In the genomic region with DNA sequence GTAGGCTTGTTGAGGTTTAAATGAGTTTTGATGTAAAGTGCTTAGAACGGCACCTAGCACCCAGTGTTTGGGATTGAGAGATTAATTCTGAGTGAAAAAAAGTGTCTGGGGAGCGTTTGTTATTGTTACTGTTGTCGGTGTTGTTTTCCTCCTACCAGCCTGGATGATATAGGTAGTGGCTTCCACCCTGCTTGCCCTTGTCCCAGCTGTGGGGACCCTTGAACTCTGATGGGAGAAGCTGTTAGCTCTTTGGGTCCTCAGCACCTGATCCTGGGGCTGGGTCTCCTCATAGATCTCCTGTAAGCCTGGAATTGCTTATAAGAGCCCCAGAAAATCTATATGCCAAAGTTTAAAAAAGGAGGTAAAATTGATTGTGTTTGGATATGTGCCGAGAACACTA, we compare ENCODE assay signal across 9 cellular contexts.
A peak's percentile ranks its signal among the peaks of the same experiment; 100 is the strongest.
DNase-seq lines count a peak whose midpoint lies in the region; ATAC-seq and TF ChIP-seq lines count a peak whose summit lies in the region.
"Had no signal": no experiment of that assay in that cellular context is flagged by ENCODE, and none has a peak within 500 bp of the region (broad histone marks: within the 10 kb centered on the region; RNA-seq: fewer than 3 reads in every experiment).

No MANE protein-coding gene starts in this region.

- no peaks in the 10 kb centered on the region for H4K20me1 ChIP-seq in OCI-LY3 (ENCODE audit: insufficient read depth, low read length)

- no peaks in the 10 kb centered on the region for H3K36me3 ChIP-seq in OCI-LY3 (replicated peaks; ENCODE audit: low read depth, low read length)
- H3K36me3 ChIP-seq in effector memory CD4-positive, alpha-beta T cell (ENCODE audit: control insufficient read depth, insufficient read depth, low read length) = no peaks in the 10 kb centered on the region

- peaks cover 81% of the 10 kb centered on the region for H3K4me1 ChIP-seq in OCI-LY3 (ENCODE audit: low read length)
- H3K4me1 ChIP-seq in effector memory CD4-positive, alpha-beta T cell (ENCODE audit: control insufficient read depth, insufficient read depth, low read length, poor library complexity, severe bottlenecking) = peaks cover 79% of the 10 kb centered on the region

- peaks cover 92% of the 10 kb centered on the region for H3K79me2 ChIP-seq in OCI-LY3 (ENCODE audit: low read length)

- peak overlapping the region; percentile 52; the same call in 1 of the 2 replicates for H3K4me3 ChIP-seq in GM08714 (ENCODE audit: low read length)
- H3K4me3 ChIP-seq in OCI-LY3 (ENCODE audit: low read length) = peak overlapping the region; percentile 74
- peak overlapping the region; percentile 79 for H3K4me3 ChIP-seq in effector memory CD4-positive, alpha-beta T cell (ENCODE audit: insufficient read depth, low read depth, low read length, poor library complexity, severe bottlenecking)
- peak overlapping the region in 4 of 7 experiments; percentile 15 to 62 (median 32) for H3K4me3 ChIP-seq in skin epidermis

- H3K27me3 ChIP-seq in OCI-LY3 (ENCODE audit: low read depth, low read length) = no peaks in the 10 kb centered on the region
- no peaks in the 10 kb centered on the region for H3K27me3 ChIP-seq in effector memory CD4-positive, alpha-beta T cell (replicated peaks; ENCODE audit: control insufficient read depth, insufficient read depth, low read length, poor library complexity, severe bottlenecking)

- H2AFZ ChIP-seq in OCI-LY3 (ENCODE audit: low read depth, low read length) = no peak overlapping the region

- peak overlapping the region; percentile 96 for H3K9ac ChIP-seq in OCI-LY3 (ENCODE audit: low read length)

- DNase-seq in effector memory CD4-positive, alpha-beta T cell = no peak
- no peak for DNase-seq in GM10266 (ENCODE audit: extremely low spot score)
- DNase-seq in iPS-NIHi7 (ENCODE audit: extremely low spot score) = no peak
- DNase-seq in NCI-H345 treated with DMSO at 0.1 percent for 48 hours (lab: John Stamatoyannopoulos, UW; ENCODE audit: unreplicated experiment) = no peak
- DNase-seq: NCI-H2107 had no signal

- no peaks in the 10 kb centered on the region for H3K9me3 ChIP-seq in OCI-LY3 (ENCODE audit: insufficient read depth, low read length)
- H3K9me3 ChIP-seq in effector memory CD4-positive, alpha-beta T cell (ENCODE audit: control insufficient read depth, low read length) = no peaks in the 10 kb centered on the region

- peak overlapping the region; percentile 99 for H3K27ac ChIP-seq in OCI-LY3 (ENCODE audit: low read length)
- H3K27ac ChIP-seq in effector memory CD4-positive, alpha-beta T cell (ENCODE audit: insufficient read depth, low read length, poor library complexity, severe bottlenecking) = peak overlapping the region; percentile 100
- H3K27ac ChIP-seq in skin epidermis = peak overlapping the region; percentile 42 to 98 (median 88)

- ATAC-seq in HG02763 (IDR thresholded peaks at IDR 0.05; ENCODE audit: unreplicated experiment) = no peak

- H3K4me2 ChIP-seq in OCI-LY3 (ENCODE audit: low read length) = peak overlapping the region; percentile 98

- TF ChIP-seq CTCF in OCI-LY3 (IDR thresholded peaks at IDR 0.05; ENCODE audit: low read depth, low read length) (no peak), GM10266 (IDR thresholded peaks at IDR 0.05; ENCODE audit: control insufficient read depth, insufficient read depth, low read depth, missing control alignments) (no peak)
